8 cellular contexts compared by ENCODE assay signal in genomic region chr9:135479469-135480052, GRCh38. TPM values are rescaled to one million over a fixed set of nuclear protein-coding genes. Genes with fewer than 3 reads are reported as not detected.
A peak's percentile ranks its signal among the peaks of the same experiment; 100 is the strongest.
DNase-seq lines count a peak whose midpoint lies in the region; TF ChIP-seq lines count a peak whose summit lies in the region.

PPP1R26 (plus strand) TSS chr9:135479782; CDS start chr9:135484511, 4,729 bp downstream.

- H3K27ac Mint-ChIP-seq in nephron progenitor cell = no peak within 1 kb of the TSS

- H3K4me3 Mint-ChIP-seq in nephron progenitor cell = peak within 1 kb of the TSS; percentile 84

- no peaks in the 10 kb centered on the region for H3K9me3 Mint-ChIP-seq in nephron progenitor cell

- H3K36me3 Mint-ChIP-seq in nephron progenitor cell (ENCODE audit: low read depth) = peaks cover 9% of the 10 kb centered on the region

- H3K27me3 Mint-ChIP-seq in nephron progenitor cell (ENCODE audit: low read depth, poor library complexity) = no peaks in the 10 kb centered on the region

- H3K4me1 Mint-ChIP-seq in nephron progenitor cell = peaks cover 29% of the 10 kb centered on the region

- DNase-seq in SHP77 (lab: John Stamatoyannopoulos, UW) = peak; percentile 13 to 37
- no peak for DNase-seq in SHP77 treated with DMSO at 0.1 percent for 48 hours (lab: John Stamatoyannopoulos, UW)
- peak; percentile 37 for DNase-seq in SW480 (ENCODE audit: low spot score)
- no peak for DNase-seq in fibroblast of villous mesenchyme (ENCODE audit: low read depth)
- peak; percentile 66 for DNase-seq in nephron progenitor cell
- DNase-seq in NCI-H82 treated with DMSO at 0.1 percent for 48 hours (lab: John Stamatoyannopoulos, UW; ENCODE audit: unreplicated experiment) = no peak
- DNase-seq in GM13976 (ENCODE audit: low spot score) = no peak
- no peak for DNase-seq in NCI-H2107 (lab: John Stamatoyannopoulos, UW)

- TF ChIP-seq CTCF in fibroblast of villous mesenchyme (IDR thresholded peaks at IDR 0.05; ENCODE audit: insufficient read depth, low read depth, low read length) (no peak), nephron progenitor cell (IDR thresholded peaks at IDR 0.05) (no peak), GM13976 (IDR thresholded peaks at IDR 0.05; ENCODE audit: borderline replicate concordance, control extremely low read depth, extremely low read depth, insufficient read depth, missing control alignments) (no peak)

- H3K4me3 ChIP-seq in fibroblast of villous mesenchyme (ENCODE audit: low read depth, low read length) = peak within 1 kb of the TSS; percentile 85

- in situ Hi-C loops in GM13976 (cut with MboI; ENCODE audit: low sequenced_read_pairs, unreplicated experiment) = no loop called here

RNA-seq across cellular contexts. Expression of gene PPP1R26, which starts in this region (rescaled TPM):
- 10.3 and 11.7 TPM in 2 replicates for total RNA-seq in fibroblast of villous mesenchyme

Comparison
In these comparisons a context has a peak if more than half of its experiments do, and no peak if none do; other contexts are left out.
1. DNase-seq: peak in SHP77 (2 of 2), SW480 (single experiment) and nephron progenitor cell (single experiment); none in SHP77 treated with DMSO at 0.1 percent for 48 hours (single experiment), fibroblast of villous mesenchyme (single experiment), NCI-H82 treated with DMSO at 0.1 percent for 48 hours (single experiment), GM13976 (single experiment) and NCI-H2107 (single experiment).